ENCODE assay signal across 8 cellular contexts in genomic region chr3:71111784-71112440, GRCh38.
A peak's percentile ranks its signal among the peaks of the same experiment; 100 is the strongest.
DNase-seq lines count a peak whose midpoint lies in the region; ATAC-seq and TF ChIP-seq lines count a peak whose summit lies in the region.

No MANE protein-coding gene starts in this region.

- H3K4me1 ChIP-seq in GM23248 (ENCODE audit: insufficient read depth) = peaks cover 45% of the 10 kb centered on the region
- peaks cover 10% of the 10 kb centered on the region for H3K4me1 ChIP-seq in PC-9 (replicated peaks; ENCODE audit: insufficient read depth)

- H3K4me3 ChIP-seq in GM23248 = no peak overlapping the region
- H3K4me3 ChIP-seq in PC-9 = no peak overlapping the region

- H3K4me2 ChIP-seq in GM23248 (ENCODE audit: unreplicated experiment) (no peak overlapping the region), PC-9 (no peak overlapping the region)

- POLR2A ChIA-PET in PC-9 (lab: Charles Lee; ENCODE audit: unreplicated experiment) = no interaction called here

- WGBS in GM23248 (ENCODE audit: low coverage in 1 of 2, low lambda C conversion rate in 2 of 2, missing lambda C conversion rate in 2 of 2), 2 experiments = 1% methylated on average over 6 of the region's 6 CpGs

- H2AFZ ChIP-seq in GM23248 (no peak overlapping the region), PC-9 (no peak overlapping the region)

- CTCF ChIA-PET in PC-9 (lab: Charles Lee) = no interaction called here

- no peaks in the 10 kb centered on the region for H3K79me2 ChIP-seq in GM23248 (ENCODE audit: insufficient read depth)
- H3K79me2 ChIP-seq in PC-9 (ENCODE audit: low read depth) = no peaks in the 10 kb centered on the region

- H3K27ac ChIP-seq in GM23248 (peak overlapping the region; percentile 90), PC-9 (peak overlapping the region; percentile 32; the same call in 1 of the 2 replicates)

- DNase-seq in GM23248 = peak; percentile 97
- DNase-seq in PC-9 = peak in 1 of 2 experiments; percentile 66
- peak; percentile 81 for DNase-seq in renal cortical epithelial cell (ENCODE audit: low read depth)
- DNase-seq in hypothalamus (lab: John Stamatoyannopoulos, UW) = no peak
- no peak for DNase-seq in GM10266 (ENCODE audit: extremely low spot score)

- H3K9ac ChIP-seq in GM23248 = peak overlapping the region; percentile 40

- no peaks in the 10 kb centered on the region for H4K20me1 ChIP-seq in GM23248 (ENCODE audit: insufficient read depth)
- no peaks in the 10 kb centered on the region for H4K20me1 ChIP-seq in PC-9 (ENCODE audit: insufficient read depth)

- no peaks in the 10 kb centered on the region for H3K27me3 ChIP-seq in GM23248 (replicated peaks; ENCODE audit: insufficient read depth)
- no peaks in the 10 kb centered on the region for H3K27me3 ChIP-seq in PC-9 (ENCODE audit: insufficient read depth, low read depth)

- BruUV-seq in PC-9 (replicated peaks; lab: Mats Ljungman, UMichigan) = no TSS peak

- no peaks in the 10 kb centered on the region for H3K9me3 ChIP-seq in GM23248 (ENCODE audit: low read depth)
- H3K9me3 ChIP-seq in PC-9 (ENCODE audit: insufficient read depth, low read depth) = no peaks in the 10 kb centered on the region

- H3K9me2 ChIP-seq in GM23248 (ENCODE audit: insufficient read depth) (no peaks in the 10 kb centered on the region), PC-9 (ENCODE audit: insufficient read depth) (no peaks in the 10 kb centered on the region)

- intact Hi-C loops in PC-9 (cut with micrococcal nuclease; ENCODE audit: unreplicated experiment) = no loop called here

- H3F3A ChIP-seq in GM23248 (ENCODE audit: insufficient read depth) (peaks cover 43% of the 10 kb centered on the region), PC-9 (ENCODE audit: insufficient read depth, low read depth) (0 out of 2 replicates have a peak, but pooled peaks cover 6% of the 10 kb centered on the region)

- no peak for TF ChIP-seq CTCF in PC-9 (conservative IDR thresholded peaks at IDR 0.05)
- TF ChIP-seq CTCF in GM10266 (IDR thresholded peaks at IDR 0.05; ENCODE audit: control insufficient read depth, insufficient read depth, low read depth, missing control alignments) = no peak

- H3K36me3 ChIP-seq in GM23248 (ENCODE audit: low read depth) (no peaks in the 10 kb centered on the region), PC-9 (ENCODE audit: low read depth) (no peaks in the 10 kb centered on the region)

- in situ Hi-C loops in GM23248 (cut with MboI) = loop anchor here (25.0 kb wide), 1 partner anchor 475 kb away; the partner anchor contains the start of gene FOXP1

- ATAC-seq in esophagus mucosa = peak; percentile 89
- no peak for ATAC-seq in HG03025 (IDR thresholded peaks at IDR 0.05; ENCODE audit: low FRiP score, unreplicated experiment)
- ATAC-seq in HG03045 (IDR thresholded peaks at IDR 0.05; ENCODE audit: unreplicated experiment) = no peak

Comparison
In these comparisons a context has a peak if more than half of its experiments do, and no peak if none do; other contexts are left out.
1. DNase-seq: peak in GM23248 (single experiment) and renal cortical epithelial cell (single experiment); none in hypothalamus (0 of 51) and GM10266 (single experiment).